In the genomic region with DNA sequence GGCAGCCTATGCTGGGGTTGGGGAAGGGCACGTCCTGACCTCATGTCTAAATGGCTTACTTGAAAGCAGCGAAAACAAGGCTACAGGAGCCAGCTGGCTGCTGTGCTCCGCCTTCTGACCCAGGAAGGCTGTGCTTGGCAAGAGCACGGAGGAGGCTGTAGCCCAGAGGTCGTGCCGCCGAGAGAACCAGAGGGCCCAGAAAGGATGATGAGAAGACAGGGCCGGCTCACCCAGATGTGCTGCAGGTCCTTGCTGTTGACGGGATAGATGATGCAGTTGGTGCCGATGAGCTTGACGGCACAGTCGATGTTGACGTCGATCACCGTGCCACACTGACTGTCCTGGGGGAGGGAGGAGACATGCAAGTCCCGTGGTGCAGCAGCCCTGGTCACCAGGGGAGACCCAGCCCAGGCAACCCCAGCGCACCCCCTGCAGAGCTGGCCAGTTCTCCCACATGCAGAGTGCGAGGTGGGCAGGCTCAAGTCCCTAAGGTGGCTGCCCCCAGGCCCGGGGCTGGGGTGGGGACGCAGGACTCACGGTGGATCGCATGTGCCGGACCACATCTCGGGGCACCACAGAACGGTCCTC, we compare ENCODE assay signal across 1 cellular context.
TF ChIP-seq lines count a peak whose summit lies in the region.

No MANE protein-coding gene starts in this region.

TF ChIP-seq in SK-N-SH treated with all-trans-retinoic acid at 6 μM for 48 hours, 23 proteins besides CTCF, POLR2A, EP300 and RAD21:
- TF ChIP-seq, protein P1, sequence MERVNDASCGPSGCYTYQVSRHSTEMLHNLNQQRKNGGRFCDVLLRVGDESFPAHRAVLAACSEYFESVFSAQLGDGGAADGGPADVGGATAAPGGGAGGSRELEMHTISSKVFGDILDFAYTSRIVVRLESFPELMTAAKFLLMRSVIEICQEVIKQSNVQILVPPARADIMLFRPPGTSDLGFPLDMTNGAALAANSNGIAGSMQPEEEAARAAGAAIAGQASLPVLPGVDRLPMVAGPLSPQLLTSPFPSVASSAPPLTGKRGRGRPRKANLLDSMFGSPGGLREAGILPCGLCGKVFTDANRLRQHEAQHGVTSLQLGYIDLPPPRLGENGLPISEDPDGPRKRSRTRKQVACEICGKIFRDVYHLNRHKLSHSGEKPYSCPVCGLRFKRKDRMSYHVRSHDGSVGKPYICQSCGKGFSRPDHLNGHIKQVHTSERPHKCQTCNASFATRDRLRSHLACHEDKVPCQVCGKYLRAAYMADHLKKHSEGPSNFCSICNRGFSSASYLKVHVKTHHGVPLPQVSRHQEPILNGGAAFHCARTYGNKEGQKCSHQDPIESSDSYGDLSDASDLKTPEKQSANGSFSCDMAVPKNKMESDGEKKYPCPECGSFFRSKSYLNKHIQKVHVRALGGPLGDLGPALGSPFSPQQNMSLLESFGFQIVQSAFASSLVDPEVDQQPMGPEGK (CRISPR knock-in tag; IDR thresholded peaks at IDR 0.05; ENCODE audit: borderline replicate concordance) = no peak
- TF ChIP-seq GLIS3 (CRISPR knock-in tag; IDR thresholded peaks at IDR 0.05) (no peak), TCF4 (CRISPR knock-in tag; IDR thresholded peaks at IDR 0.05; ENCODE audit: borderline replicate concordance) (no peak), PPARA (CRISPR knock-in tag; IDR thresholded peaks at IDR 0.05; ENCODE audit: borderline replicate concordance) (no peak), ZC3H10 (CRISPR knock-in tag; IDR thresholded peaks at IDR 0.05) (no peak), TSHZ2 (CRISPR knock-in tag; IDR thresholded peaks at IDR 0.05) (no peak), CSDC2 (CRISPR knock-in tag; IDR thresholded peaks at IDR 0.05) (no peak), ISL1 (CRISPR knock-in tag; IDR thresholded peaks at IDR 0.05) (no peak), ZNF70 (CRISPR knock-in tag; IDR thresholded peaks at IDR 0.05) (no peak), TOX (CRISPR knock-in tag; IDR thresholded peaks at IDR 0.05; ENCODE audit: borderline replicate concordance) (no peak), ZFP3 (CRISPR knock-in tag; IDR thresholded peaks at IDR 0.05) (no peak), ZFP30 (CRISPR knock-in tag; IDR thresholded peaks at IDR 0.05) (no peak), ESRRG (CRISPR knock-in tag; IDR thresholded peaks at IDR 0.05) (no peak), RARB (CRISPR knock-in tag; IDR thresholded peaks at IDR 0.05) (no peak), ZNF8 (CRISPR knock-in tag; IDR thresholded peaks at IDR 0.05) (no peak)
